14 cellular contexts compared by ENCODE assay signal in the genomic region with DNA sequence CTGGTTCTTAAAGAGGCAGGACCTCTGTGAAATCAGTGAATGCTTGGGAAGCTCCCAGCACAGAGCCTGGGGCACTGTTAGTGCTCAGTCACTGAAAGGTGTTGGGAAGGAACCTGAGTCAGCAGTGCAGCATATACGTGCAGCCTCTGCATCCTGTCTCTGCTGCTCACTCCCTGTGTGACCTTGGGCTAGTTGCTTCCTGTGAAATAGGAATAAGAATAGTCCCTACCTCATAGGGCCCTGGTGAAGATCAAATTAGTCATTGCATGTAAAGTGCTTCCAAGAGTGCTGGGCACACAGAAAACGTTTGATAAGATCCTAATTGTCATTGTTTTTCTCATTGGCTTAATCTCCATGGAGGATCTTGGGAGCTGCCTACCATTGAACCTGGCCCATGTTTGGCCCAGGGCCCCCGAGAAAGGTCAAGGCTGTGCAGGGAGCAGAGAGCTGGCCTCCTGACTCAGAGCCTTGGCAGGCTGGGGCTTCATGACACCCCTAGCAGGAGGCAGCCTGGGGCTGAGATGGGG.
A peak's percentile ranks its signal among the peaks of the same experiment; 100 is the strongest.
DNase-seq lines count a peak whose midpoint lies in the region; ATAC-seq lines count a peak whose summit lies in the region.
"Had no signal": no experiment of that assay in that cellular context is flagged by ENCODE, and none has a peak within 500 bp of the region (broad histone marks: within the 10 kb centered on the region; RNA-seq: fewer than 3 reads in every experiment).

No MANE protein-coding gene starts in this region.

- DNase-seq in HPDE6-E6E7 (ENCODE audit: extremely low spot score) (peak; percentile 88), glomerular visceral epithelial cell (ENCODE audit: extremely low spot score) (peak; percentile 60), posterior vena cava (ENCODE audit: low spot score) (peak; percentile 79), NCI-H748 treated with DMSO at 0.1 percent for 48 hours (lab: John Stamatoyannopoulos, UW) (no peak), NCI-H1930 (lab: John Stamatoyannopoulos, UW) (no peak), nucleus accumbens (lab: John Stamatoyannopoulos, UW) (no peak)
- DNase-seq in activated T-cell treated with anti-CD3 and anti-CD28 coated beads, Interleukin-2, amount 50 U/mL, for 48 hours, result no peak
- DNase-seq: activated naive CD4-positive, alpha-beta T cell treated with Interleukin-2 at 50 U/mL for 16 hours; DMS79; NCI-H446 had no signal

- intact Hi-C loops in posterior vena cava (cut with DNase I), result no loop called here

- H3K36me3 Mint-ChIP-seq in activated T-helper 17 cell treated with anti-CD3 and anti-CD28 coated beads, Interleukin-2, amount 50 U/mL, for 72 hours (ENCODE audit: low read depth), result no peaks in the 10 kb centered on the region
- H3K36me3 Mint-ChIP-seq: IgD-negative memory B cell; natural killer cell treated with Interleukin-12 subunit alpha and Interleukin-12 subunit beta and Interleukin-15 and Interleukin-18, amount 100 ng/mL, for 72 hours had no signal

- H3K4me3 Mint-ChIP-seq in activated T-helper 17 cell treated with anti-CD3 and anti-CD28 coated beads, Interleukin-2, amount 50 U/mL, for 72 hours, result no peak overlapping the region
- H3K4me3 Mint-ChIP-seq: IgD-negative memory B cell; natural killer cell treated with Interleukin-12 subunit alpha and Interleukin-12 subunit beta and Interleukin-15 and Interleukin-18, amount 100 ng/mL, for 72 hours had no signal

- no peak overlapping the region for H3K27ac Mint-ChIP-seq in activated T-helper 17 cell treated with anti-CD3 and anti-CD28 coated beads, Interleukin-2, amount 50 U/mL, for 72 hours
- H3K27ac Mint-ChIP-seq: IgD-negative memory B cell; natural killer cell treated with Interleukin-12 subunit alpha and Interleukin-12 subunit beta and Interleukin-15 and Interleukin-18, amount 100 ng/mL, for 72 hours had no signal

- peaks cover 23% of the 10 kb centered on the region for H3K27me3 Mint-ChIP-seq in activated T-helper 17 cell treated with anti-CD3 and anti-CD28 coated beads, Interleukin-2, amount 50 U/mL, for 72 hours

- H3K4me1 Mint-ChIP-seq in activated T-helper 17 cell treated with anti-CD3 and anti-CD28 coated beads, Interleukin-2, amount 50 U/mL, for 72 hours, result no peaks in the 10 kb centered on the region
- H3K4me1 Mint-ChIP-seq: IgD-negative memory B cell had no signal

- H3K9me3 Mint-ChIP-seq in activated T-helper 17 cell treated with anti-CD3 and anti-CD28 coated beads, Interleukin-2, amount 50 U/mL, for 72 hours, result no peaks in the 10 kb centered on the region
- H3K9me3 Mint-ChIP-seq: IgD-negative memory B cell; natural killer cell treated with Interleukin-12 subunit alpha and Interleukin-12 subunit beta and Interleukin-15 and Interleukin-18, amount 100 ng/mL, for 72 hours had no signal

- peak; percentile 53 for ATAC-seq in activated T-helper 17 cell treated with anti-CD3 and anti-CD28 coated beads, Interleukin-2, amount 50 U/mL, for 72 hours (replicated peaks)
- ATAC-seq: gastroesophageal sphincter; natural killer cell treated with Interleukin-12 subunit alpha and Interleukin-12 subunit beta and Interleukin-15 and Interleukin-18, amount 100 ng/mL, for 72 hours had no signal

Comparison
In these comparisons a context has a peak if more than half of its experiments do, and no peak if none do; other contexts are left out.
1. DNase-seq: peak in HPDE6-E6E7 (single experiment), glomerular visceral epithelial cell (single experiment) and posterior vena cava (single experiment); none in NCI-H748 treated with DMSO at 0.1 percent for 48 hours (single experiment), NCI-H1930 (0 of 2), activated T-cell treated with anti-CD3 and anti-CD28 coated beads, Interleukin-2, amount 50 U/mL, for 48 hours (0 of 2) and nucleus accumbens (0 of 56).